ENCODE assay signal across 8 cellular contexts in the genomic region with DNA sequence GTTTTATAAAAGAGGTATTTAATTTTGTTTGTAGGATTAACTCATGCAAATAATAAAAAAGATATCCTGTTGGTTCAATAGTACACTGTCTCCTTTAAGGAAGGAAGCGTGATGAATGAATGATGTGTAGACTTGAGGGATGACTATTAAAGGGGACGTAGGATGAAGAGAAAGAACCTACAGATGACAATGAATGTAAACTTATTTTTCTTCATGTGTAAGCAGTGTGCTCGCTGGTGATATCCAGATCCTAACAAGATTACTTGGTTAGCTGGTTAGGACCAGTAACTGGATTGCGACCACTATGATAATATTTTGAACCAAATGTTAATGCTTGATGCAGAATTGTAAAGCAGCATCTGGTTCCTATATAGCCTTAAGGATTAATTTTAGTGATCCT. TPM values are rescaled to one million over a fixed set of nuclear protein-coding genes. Genes with fewer than 3 reads are reported as not detected.
DNase-seq lines count a peak whose midpoint lies in the region; ATAC-seq and TF ChIP-seq lines count a peak whose summit lies in the region.

No MANE protein-coding gene starts in this region.

- intact Hi-C loops in Right ventricle myocardium inferior (cut with DNase I), result no loop called here

- H3K36me3 ChIP-seq in right atrium auricular region, result peaks cover 21% of the 10 kb centered on the region
- H3K36me3 ChIP-seq in liver (ENCODE audit: control insufficient read depth in 4 of 4, insufficient read depth in 3 of 4, low read depth in 1 of 4, low read length in 3 of 4), result peaks cover 0 to 4% (median 0%) of the 10 kb centered on the region in 4 donors

- H3K4me1 ChIP-seq in right atrium auricular region (peaks cover 0 to 51% of the 10 kb centered on the region in 2 donors), liver (ENCODE audit: control insufficient read depth in 4 of 4, insufficient read depth in 4 of 4, low read length in 3 of 4) (peaks cover 1 to 39% (median 23%) of the 10 kb centered on the region in 4 donors)

- H3K36me3 Mint-ChIP-seq in activated naive CD4-positive, alpha-beta T cell treated with anti-CD3 and anti-CD28 coated beads, Interleukin-2, amount 50 U/mL, for 72 hours, result peaks cover 67 to 71% of the 10 kb centered on the region in 2 donors

- no peaks in the 10 kb centered on the region for H3K9me3 Mint-ChIP-seq in activated naive CD4-positive, alpha-beta T cell treated with anti-CD3 and anti-CD28 coated beads, Interleukin-2, amount 50 U/mL, for 72 hours

- DNase-seq in right atrium auricular region (ENCODE audit: low spot score) (no peak), Right ventricle myocardium inferior (ENCODE audit: missing footprints) (no peak), NCI-H1436 treated with DMSO at 0.1 percent for 48 hours (lab: John Stamatoyannopoulos, UW) (no peak), GDM1 (lab: John Stamatoyannopoulos, UW) (no peak), GM10266 (ENCODE audit: extremely low spot score) (no peak)
- DNase-seq in activated naive CD4-positive, alpha-beta T cell treated with anti-CD3 and anti-CD28 coated beads, Interleukin-2, amount 50 U/mL, for 72 hours (ENCODE audit: low spot score in 2 of 2), result no peak
- DNase-seq in activated effector memory CD4-positive, alpha-beta T cell treated with Interleukin-2 at 50 U/mL for 16 hours, result no peak

- H3K27ac ChIP-seq in right atrium auricular region, result peak overlapping the region; percentile 47 to 60
- peak overlapping the region in 1 of 2 donors; percentile 27 for H3K27ac ChIP-seq in liver (ENCODE audit: low read depth in 1 of 2, low read length in 2 of 2)

- TF ChIP-seq RAD21 in liver (IDR thresholded peaks at IDR 0.05), result no peak

- no peak for TF ChIP-seq CTCF in right atrium auricular region (IDR thresholded peaks at IDR 0.05)
- TF ChIP-seq CTCF in liver (IDR thresholded peaks at IDR 0.05; ENCODE audit: low read depth, low read length, missing input control), result no peak
- TF ChIP-seq CTCF in GM10266 (IDR thresholded peaks at IDR 0.05; ENCODE audit: control insufficient read depth, insufficient read depth, low read depth, missing control alignments), result no peak

- peak overlapping the region; percentile 83 to 93 for H3K9ac ChIP-seq in liver (ENCODE audit: low read depth in 1 of 2, low read length in 2 of 2)

- H3K27ac Mint-ChIP-seq in activated naive CD4-positive, alpha-beta T cell treated with anti-CD3 and anti-CD28 coated beads, Interleukin-2, amount 50 U/mL, for 72 hours, result peak overlapping the region; percentile 99 to 100

- H3K27me3 ChIP-seq in right atrium auricular region (no peaks in the 10 kb centered on the region), liver (ENCODE audit: control insufficient read depth in 4 of 4, insufficient read depth in 4 of 4, low read length in 3 of 4) (no peaks in the 10 kb centered on the region)

- ATAC-seq in Right ventricle myocardium inferior, result no peak
- ATAC-seq in activated naive CD4-positive, alpha-beta T cell treated with anti-CD3 and anti-CD28 coated beads, Interleukin-2, amount 50 U/mL, for 72 hours, result peak in 1 of 2 donors; percentile 19

- H3K9me3 ChIP-seq in right atrium auricular region (no peaks in the 10 kb centered on the region), liver (ENCODE audit: control insufficient read depth in 4 of 4, low read length in 3 of 4) (no peaks in the 10 kb centered on the region)

- WGBS in liver, result 50% methylated on average over 4 of the region's 4 CpGs

- peak overlapping the region; percentile 99 to 100 for H3K4me3 ChIP-seq in right atrium auricular region
- H3K4me3 ChIP-seq in liver (ENCODE audit: low read depth in 1 of 3, low read length in 3 of 3), result peak overlapping the region; percentile 32 to 87 (median 36)

TF ChIP-seq in liver, 16 proteins besides CTCF, POLR2A, EP300 and RAD21:
- TF ChIP-seq, protein P1, sequence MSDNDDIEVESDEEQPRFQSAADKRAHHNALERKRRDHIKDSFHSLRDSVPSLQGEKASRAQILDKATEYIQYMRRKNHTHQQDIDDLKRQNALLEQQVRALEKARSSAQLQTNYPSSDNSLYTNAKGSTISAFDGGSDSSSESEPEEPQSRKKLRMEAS (IDR thresholded peaks at IDR 0.05), result no peak
- TF ChIP-seq EGR1 (IDR thresholded peaks at IDR 0.05; ENCODE audit: low read depth in 2 of 2), result no peak
- TF ChIP-seq HNF4A (conservative IDR thresholded peaks at IDR 0.05), result no peak
- no peak for TF ChIP-seq FOXA1 (IDR thresholded peaks at IDR 0.05)
- TF ChIP-seq JUND (IDR thresholded peaks at IDR 0.05), result no peak
- no peak for TF ChIP-seq NR2F2 (IDR thresholded peaks at IDR 0.05)
- no peak for TF ChIP-seq RXRA (IDR thresholded peaks at IDR 0.05)
- no peak for TF ChIP-seq HNF4G (IDR thresholded peaks at IDR 0.05)
- TF ChIP-seq, protein P2, sequence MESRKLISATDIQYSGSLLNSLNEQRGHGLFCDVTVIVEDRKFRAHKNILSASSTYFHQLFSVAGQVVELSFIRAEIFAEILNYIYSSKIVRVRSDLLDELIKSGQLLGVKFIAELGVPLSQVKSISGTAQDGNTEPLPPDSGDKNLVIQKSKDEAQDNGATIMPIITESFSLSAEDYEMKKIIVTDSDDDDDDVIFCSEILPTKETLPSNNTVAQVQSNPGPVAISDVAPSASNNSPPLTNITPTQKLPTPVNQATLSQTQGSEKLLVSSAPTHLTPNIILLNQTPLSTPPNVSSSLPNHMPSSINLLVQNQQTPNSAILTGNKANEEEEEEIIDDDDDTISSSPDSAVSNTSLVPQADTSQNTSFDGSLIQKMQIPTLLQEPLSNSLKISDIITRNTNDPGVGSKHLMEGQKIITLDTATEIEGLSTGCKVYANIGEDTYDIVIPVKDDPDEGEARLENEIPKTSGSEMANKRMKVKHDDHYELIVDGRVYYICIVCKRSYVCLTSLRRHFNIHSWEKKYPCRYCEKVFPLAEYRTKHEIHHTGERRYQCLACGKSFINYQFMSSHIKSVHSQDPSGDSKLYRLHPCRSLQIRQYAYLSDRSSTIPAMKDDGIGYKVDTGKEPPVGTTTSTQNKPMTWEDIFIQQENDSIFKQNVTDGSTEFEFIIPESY (IDR thresholded peaks at IDR 0.05), result no peak
- no peak for TF ChIP-seq FOXA2 (IDR thresholded peaks at IDR 0.05)
- TF ChIP-seq TAF1 (conservative IDR thresholded peaks at IDR 0.05), result no peak
- TF ChIP-seq SP1 (IDR thresholded peaks at IDR 0.05), result no peak
- no peak for TF ChIP-seq GABPA (IDR thresholded peaks at IDR 0.05 in 1 of 2, conservative IDR thresholded peaks at IDR 0.05 in 1 of 2)
- TF ChIP-seq, protein P3, sequence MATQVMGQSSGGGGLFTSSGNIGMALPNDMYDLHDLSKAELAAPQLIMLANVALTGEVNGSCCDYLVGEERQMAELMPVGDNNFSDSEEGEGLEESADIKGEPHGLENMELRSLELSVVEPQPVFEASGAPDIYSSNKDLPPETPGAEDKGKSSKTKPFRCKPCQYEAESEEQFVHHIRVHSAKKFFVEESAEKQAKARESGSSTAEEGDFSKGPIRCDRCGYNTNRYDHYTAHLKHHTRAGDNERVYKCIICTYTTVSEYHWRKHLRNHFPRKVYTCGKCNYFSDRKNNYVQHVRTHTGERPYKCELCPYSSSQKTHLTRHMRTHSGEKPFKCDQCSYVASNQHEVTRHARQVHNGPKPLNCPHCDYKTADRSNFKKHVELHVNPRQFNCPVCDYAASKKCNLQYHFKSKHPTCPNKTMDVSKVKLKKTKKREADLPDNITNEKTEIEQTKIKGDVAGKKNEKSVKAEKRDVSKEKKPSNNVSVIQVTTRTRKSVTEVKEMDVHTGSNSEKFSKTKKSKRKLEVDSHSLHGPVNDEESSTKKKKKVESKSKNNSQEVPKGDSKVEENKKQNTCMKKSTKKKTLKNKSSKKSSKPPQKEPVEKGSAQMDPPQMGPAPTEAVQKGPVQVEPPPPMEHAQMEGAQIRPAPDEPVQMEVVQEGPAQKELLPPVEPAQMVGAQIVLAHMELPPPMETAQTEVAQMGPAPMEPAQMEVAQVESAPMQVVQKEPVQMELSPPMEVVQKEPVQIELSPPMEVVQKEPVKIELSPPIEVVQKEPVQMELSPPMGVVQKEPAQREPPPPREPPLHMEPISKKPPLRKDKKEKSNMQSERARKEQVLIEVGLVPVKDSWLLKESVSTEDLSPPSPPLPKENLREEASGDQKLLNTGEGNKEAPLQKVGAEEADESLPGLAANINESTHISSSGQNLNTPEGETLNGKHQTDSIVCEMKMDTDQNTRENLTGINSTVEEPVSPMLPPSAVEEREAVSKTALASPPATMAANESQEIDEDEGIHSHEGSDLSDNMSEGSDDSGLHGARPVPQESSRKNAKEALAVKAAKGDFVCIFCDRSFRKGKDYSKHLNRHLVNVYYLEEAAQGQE (IDR thresholded peaks at IDR 0.05), result no peak
- TF ChIP-seq YY1 (IDR thresholded peaks at IDR 0.05), result no peak
- TF ChIP-seq, protein P4, sequence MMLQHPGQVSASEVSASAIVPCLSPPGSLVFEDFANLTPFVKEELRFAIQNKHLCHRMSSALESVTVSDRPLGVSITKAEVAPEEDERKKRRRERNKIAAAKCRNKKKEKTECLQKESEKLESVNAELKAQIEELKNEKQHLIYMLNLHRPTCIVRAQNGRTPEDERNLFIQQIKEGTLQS (IDR thresholded peaks at IDR 0.05), result no peak
TF ChIP-seq in liver: peak in this region for 0.

RNA-seq across cellular contexts. Expression of a gene that starts 2.6 kb away (rescaled TPM):
- total RNA-seq in right atrium auricular region (10 to 100 TPM; 21.4 to 25.1 TPM), Right ventricle myocardium inferior (25.1 TPM), liver (10 to 100 TPM; 27.5 to 56.2 TPM)
- total RNA-seq in activated naive CD4-positive, alpha-beta T cell treated with anti-CD3 and anti-CD28 coated beads, Interleukin-2, amount 50 U/mL, for 72 hours, result 100 to 1,000 TPM; 154 to 156 TPM
- polyA plus RNA-seq in liver, result 10 to 100 TPM; 20.3 to 21.5 TPM

RNA-seq across cellular contexts. Expression of a gene that starts 42.9 kb away (rescaled TPM):
- total RNA-seq in right atrium auricular region (10 to 100 TPM; 43.9 to 45.2 TPM), Right ventricle myocardium inferior (60.5 TPM), liver (10 to 100 TPM; 31.5 to 37.2 TPM)
- 10 to 100 TPM; 71.3 to 79.1 TPM for total RNA-seq in activated naive CD4-positive, alpha-beta T cell treated with anti-CD3 and anti-CD28 coated beads, Interleukin-2, amount 50 U/mL, for 72 hours
- 10 to 100 TPM in 1 of 2 donors, 1 to 10 TPM in 1; 7.9 to 30.8 TPM for polyA plus RNA-seq in liver
